25 cellular contexts compared by ENCODE assay signal in genomic region chr2:122595065-122595464, GRCh38.
DNase-seq lines count a peak whose midpoint lies in the region; ATAC-seq and TF ChIP-seq lines count a peak whose summit lies in the region.
"Had no signal": no experiment of that assay in that cellular context is flagged by ENCODE, and none has a peak within 500 bp of the region (broad histone marks: within the 10 kb centered on the region; RNA-seq: fewer than 3 reads in every experiment).

No MANE protein-coding gene starts in this region.

- no peaks in the 10 kb centered on the region for H3K9me2 ChIP-seq in Loucy (replicated peaks; ENCODE audit: low read depth, low read length)

- H3F3A ChIP-seq in Loucy (ENCODE audit: low read depth) = no peaks in the 10 kb centered on the region

- H3K36me3 ChIP-seq in Loucy (ENCODE audit: insufficient read depth, low read length) (no peaks in the 10 kb centered on the region), mucosa of descending colon (ENCODE audit: low read depth) (no peaks in the 10 kb centered on the region), tibial artery (no peaks in the 10 kb centered on the region), esophagus muscularis mucosa (no peaks in the 10 kb centered on the region)
- H3K36me3 ChIP-seq: BE2C, BLaER1 had no signal

- WGBS in esophagus muscularis mucosa = 57% methylated on average over 2 of the region's 2 CpGs

- H3K79me2 ChIP-seq in Loucy (ENCODE audit: insufficient read depth, low read length) = no peaks in the 10 kb centered on the region

- H3K4me2 ChIP-seq in Loucy (ENCODE audit: low read depth, low read length, poor library complexity, severe bottlenecking) = peak overlapping the region; percentile 19
- H3K4me2 ChIP-seq: BLaER1 had no signal

- ATAC-seq in mucosa of descending colon = peak; percentile 80
- no peak for ATAC-seq in GM18873 (IDR thresholded peaks at IDR 0.05; ENCODE audit: low FRiP score, unreplicated experiment)
- ATAC-seq: GM12878 had no signal

- H3K9me3 Mint-ChIP-seq in activated naive CD8-positive, alpha-beta T cell treated with anti-CD3 and anti-CD28 coated beads for 36 hours = peaks cover 5% of the 10 kb centered on the region

- intact Hi-C loops in mucosa of descending colon (cut with DNase I, micrococcal nuclease) (no loop called here), tibial artery (cut with DNase I; ENCODE audit: low total_unique reads) (no loop called here), esophagus muscularis mucosa (cut with DNase I) (no loop called here)

- H3K27me3 Mint-ChIP-seq in activated naive CD8-positive, alpha-beta T cell treated with anti-CD3 and anti-CD28 coated beads for 36 hours = no peaks in the 10 kb centered on the region
- H3K27me3 Mint-ChIP-seq: CD4-positive, alpha-beta memory T cell; CD4-positive, CD25-positive, alpha-beta regulatory T cell; CD8-positive, alpha-beta memory T cell had no signal

- no peaks in the 10 kb centered on the region for H3K36me3 Mint-ChIP-seq in activated naive CD8-positive, alpha-beta T cell treated with anti-CD3 and anti-CD28 coated beads for 36 hours
- H3K36me3 Mint-ChIP-seq: CD14-positive monocyte; CD4-positive, alpha-beta memory T cell; CD4-positive, CD25-positive, alpha-beta regulatory T cell had no signal

- no peak overlapping the region for H3K27ac ChIP-seq in tibial artery
- H3K27ac ChIP-seq in esophagus muscularis mucosa (replicated peaks in 1 of 4) = no peak overlapping the region
- H3K27ac ChIP-seq: BLaER1 had no signal

- TF ChIP-seq POLR2A in esophagus muscularis mucosa (IDR thresholded peaks at IDR 0.05; ENCODE audit: low read depth) = no peak

- H3K4me3 ChIP-seq in Loucy (ENCODE audit: low read length, poor library complexity, severe bottlenecking) (no peak overlapping the region), fibroblast of villous mesenchyme (ENCODE audit: low read depth, low read length) (no peak overlapping the region), mucosa of descending colon (no peak overlapping the region), tibial artery (no peak overlapping the region), esophagus muscularis mucosa (no peak overlapping the region)
- H3K4me3 ChIP-seq: BLaER1, GM12878 had no signal

- no peak for TF ChIP-seq EP300 in esophagus muscularis mucosa (IDR thresholded peaks at IDR 0.05)

- H3K27me3 ChIP-seq in Loucy (ENCODE audit: insufficient read depth, low read length, poor library complexity, severe bottlenecking) (no peaks in the 10 kb centered on the region), tibial artery (no peaks in the 10 kb centered on the region), esophagus muscularis mucosa (no peaks in the 10 kb centered on the region)
- H3K27me3 ChIP-seq: BE2C, BLaER1 had no signal

- H3K4me1 ChIP-seq in Loucy (ENCODE audit: insufficient read depth, low read length, poor library complexity, severe bottlenecking) (peaks cover 8% of the 10 kb centered on the region), mucosa of descending colon (ENCODE audit: low read depth) (no peaks in the 10 kb centered on the region), tibial artery (no peaks in the 10 kb centered on the region), esophagus muscularis mucosa (no peaks in the 10 kb centered on the region)
- H3K4me1 ChIP-seq: BE2C, BLaER1 had no signal

- no peak overlapping the region for H3K9ac ChIP-seq in Loucy (ENCODE audit: low read depth, low read length, poor library complexity, severe bottlenecking)
- H3K9ac ChIP-seq: BLaER1 had no signal

- H2AFZ ChIP-seq in Loucy (ENCODE audit: low read length) = no peak overlapping the region

- no peaks in the 10 kb centered on the region for H3K9me3 ChIP-seq in Loucy (ENCODE audit: insufficient read depth, low read depth, low read length)
- H3K9me3 ChIP-seq in mucosa of descending colon = no peaks in the 10 kb centered on the region
- no peaks in the 10 kb centered on the region for H3K9me3 ChIP-seq in tibial artery
- H3K9me3 ChIP-seq in esophagus muscularis mucosa = no peaks in the 10 kb centered on the region
- H3K9me3 ChIP-seq: BE2C, BLaER1 had no signal

- no peak for TF ChIP-seq CTCF in Loucy (conservative IDR thresholded peaks at IDR 0.05; ENCODE audit: low read length)
- TF ChIP-seq CTCF in fibroblast of villous mesenchyme (IDR thresholded peaks at IDR 0.05; ENCODE audit: insufficient read depth, low read depth, low read length) = no peak
- no peak for TF ChIP-seq CTCF in mucosa of descending colon (IDR thresholded peaks at IDR 0.05)
- TF ChIP-seq CTCF in tibial artery (IDR thresholded peaks at IDR 0.05) = no peak
- no peak for TF ChIP-seq CTCF in esophagus muscularis mucosa (IDR thresholded peaks at IDR 0.05)

- DNase-seq in fibroblast of villous mesenchyme (ENCODE audit: low read depth) = peak; percentile 5
- peak in 1 of 3 donors; percentile 9 for DNase-seq in mucosa of descending colon
- DNase-seq in tibial artery = no peak
- DNase-seq in esophagus muscularis mucosa (ENCODE audit: extremely low spot score) = no peak
- no peak for DNase-seq in activated naive CD8-positive, alpha-beta T cell treated with anti-CD3 and anti-CD28 coated beads for 36 hours
- DNase-seq: 8988T; ACHN; BE2C; C1 segment of cervical spinal cord; CD4-positive, alpha-beta memory T cell; CD4-positive, CD25-positive, alpha-beta regulatory T cell; CD8-positive, alpha-beta memory T cell; COR-L47; DMS 273 treated with DMSO at 0.1 percent for 48 hours; DMS153; DMS53; DMS79; DND-41; EL; GDM1 had no signal

- H3K4me1 Mint-ChIP-seq in activated naive CD8-positive, alpha-beta T cell treated with anti-CD3 and anti-CD28 coated beads for 36 hours = no peaks in the 10 kb centered on the region
- H3K4me1 Mint-ChIP-seq: CD14-positive monocyte; CD4-positive, alpha-beta memory T cell; CD4-positive, CD25-positive, alpha-beta regulatory T cell; CD8-positive, alpha-beta memory T cell had no signal

- H3K27ac Mint-ChIP-seq in activated naive CD8-positive, alpha-beta T cell treated with anti-CD3 and anti-CD28 coated beads for 36 hours = no peak overlapping the region
- H3K27ac Mint-ChIP-seq: CD14-positive monocyte; CD4-positive, alpha-beta memory T cell; CD4-positive, CD25-positive, alpha-beta regulatory T cell; CD8-positive, alpha-beta memory T cell had no signal

- no peak overlapping the region for H3K4me3 Mint-ChIP-seq in activated naive CD8-positive, alpha-beta T cell treated with anti-CD3 and anti-CD28 coated beads for 36 hours
- H3K4me3 Mint-ChIP-seq: CD14-positive monocyte; CD4-positive, alpha-beta memory T cell; CD4-positive, CD25-positive, alpha-beta regulatory T cell; CD8-positive, alpha-beta memory T cell had no signal

- no peaks in the 10 kb centered on the region for H4K20me1 ChIP-seq in Loucy (ENCODE audit: insufficient read depth, low read length, poor library complexity, severe bottlenecking)
- H4K20me1 ChIP-seq: BLaER1 had no signal
